In the genomic region with DNA sequence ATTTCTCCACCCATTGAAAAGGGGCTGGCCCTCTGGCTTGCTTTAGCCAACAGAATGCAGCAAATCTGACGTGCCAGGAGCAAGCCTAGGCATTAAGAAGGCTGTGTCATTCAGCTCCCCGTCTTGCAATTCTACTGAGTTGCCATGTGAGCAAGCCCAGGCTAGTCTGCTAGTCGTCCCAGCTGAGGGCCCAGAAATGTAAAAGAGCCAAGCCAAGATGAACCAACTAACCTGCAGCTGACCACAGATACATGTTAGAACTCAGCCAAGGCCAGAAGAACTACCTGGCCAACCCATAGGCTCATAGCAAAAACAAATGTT, we compare ENCODE assay signal across 23 cellular contexts. TPM values are rescaled to one million over a fixed set of nuclear protein-coding genes. Genes with fewer than 3 reads are reported as not detected.
DNase-seq lines count a peak whose midpoint lies in the region; ATAC-seq and TF ChIP-seq lines count a peak whose summit lies in the region.
"Had no signal": no experiment of that assay in that cellular context is flagged by ENCODE, and none has a peak within 500 bp of the region (broad histone marks: within the 10 kb centered on the region; RNA-seq: fewer than 3 reads in every experiment).

No MANE protein-coding gene starts in this region.

- H3K79me2 ChIP-seq in PC-3 (ENCODE audit: low read length) (no peaks in the 10 kb centered on the region), mammary epithelial cell (ENCODE audit: insufficient read depth, low read length) (peaks cover 59% of the 10 kb centered on the region)

- no peaks in the 10 kb centered on the region for H3F3A ChIP-seq in PC-3 (ENCODE audit: low read length, unreplicated experiment)

- ATAC-seq in PC-3 (no peak), left colon (peak; percentile 75), GM19324 (IDR thresholded peaks at IDR 0.05; ENCODE audit: low FRiP score, unreplicated experiment) (no peak)
- ATAC-seq: naive thymus-derived CD4-positive, alpha-beta T cell had no signal

- H3K4me1 ChIP-seq in PC-3 (ENCODE audit: insufficient read depth, low read length) (peaks cover 18% of the 10 kb centered on the region), mammary epithelial cell (ENCODE audit: insufficient read depth, low read length) (peaks cover 34% of the 10 kb centered on the region), suprapubic skin (peaks cover 12% of the 10 kb centered on the region)
- H3K4me1 ChIP-seq: BLaER1 had no signal

- BruUV-seq in PC-3 (replicated peaks; lab: Mats Ljungman, UMichigan), result no TSS peak
- no TSS peak for BruUV-seq in mammary epithelial cell (replicated peaks; lab: Mats Ljungman, UMichigan)

- dilution Hi-C loops in mammary epithelial cell (cut with HindIII; ENCODE audit: low sequenced_read_pairs), result no loop called here

- H3K4me2 ChIP-seq in PC-3 (ENCODE audit: low read length), result 0 out of 2 replicates have a peak overlapping the region, but pooled peaks have one; percentile 48
- peak overlapping the region; percentile 60 for H3K4me2 ChIP-seq in mammary epithelial cell (ENCODE audit: insufficient read depth, low read depth, low read length)
- H3K4me2 ChIP-seq: BLaER1 had no signal

- H2AFZ ChIP-seq in PC-3 (ENCODE audit: low read length), result no peak overlapping the region
- H2AFZ ChIP-seq in mammary epithelial cell (ENCODE audit: low read depth, low read length), result no peak overlapping the region

- no peak overlapping the region for H3K9ac ChIP-seq in PC-3 (ENCODE audit: low read length)
- H3K9ac ChIP-seq in mammary epithelial cell (ENCODE audit: insufficient read depth, low read length), result peak overlapping the region; percentile 54
- H3K9ac ChIP-seq: BLaER1 had no signal

- H3K9me3 ChIP-seq in PC-3 (ENCODE audit: low read length) (no peaks in the 10 kb centered on the region), mammary epithelial cell (replicated peaks; ENCODE audit: insufficient read depth, low read length) (no peaks in the 10 kb centered on the region), suprapubic skin (no peaks in the 10 kb centered on the region)
- H3K9me3 ChIP-seq: vagina had no signal

- no peak for TF ChIP-seq EP300 in suprapubic skin (IDR thresholded peaks at IDR 0.05)

- POLR2A ChIA-PET in PC-3 (lab: Charles Lee; ENCODE audit: unreplicated experiment), result interaction anchor here (0.5 kb wide), 1 partner anchor 56 kb away, joined by 5 read pairs; no protein-coding TSS in a partner anchor

- DNase-seq in PC-3 (no peak), mammary epithelial cell (peak; percentile 100), left colon (peak; percentile 55 to 75), suprapubic skin (ENCODE audit: low spot score in 2 of 2) (no peak), NCI-H69 (lab: John Stamatoyannopoulos, UW) (no peak), KG1 (lab: John Stamatoyannopoulos, UW) (no peak), HUDEP-2 (lab: John Stamatoyannopoulos, UW; ENCODE audit: unreplicated experiment in 76 of 76) (no peak)
- DNase-seq: activated CD4-positive, alpha-beta memory T cell treated with anti-CD3 and anti-CD28 coated beads for 36 hours; DND-41; H7; Kasumi-1; naive thymus-derived CD4-positive, alpha-beta T cell; NCI-H1048; NCI-H187 treated with DMSO at 0.1 percent for 48 hours; NCI-H82; occipital lobe; SHP77 treated with DMSO at 0.1 percent for 48 hours; stimulated activated CD4-positive, alpha-beta T cell treated with anti-CD3 and anti-CD28 coated beads, Interleukin-2, amount 100 ng/mL, for 24 hours; substantia nigra; SW 1271 had no signal

- H3K4me3 ChIP-seq in PC-3 (ENCODE audit: low read length) (no peak overlapping the region), mammary epithelial cell (replicated peaks in 1 of 3; ENCODE audit: insufficient read depth in 1 of 3, low read depth in 2 of 3, low read length in 3 of 3) (no peak overlapping the region), suprapubic skin (no peak overlapping the region)
- H3K4me3 ChIP-seq: BLaER1, vagina had no signal

- intact Hi-C loops in PC-3 (cut with micrococcal nuclease), result no loop called here
- intact Hi-C loops in mammary epithelial cell (cut with micrococcal nuclease), result loop anchor here (1.0 to 5.0 kb wide), 2 partner anchors 30 to 219 kb away; a partner anchor contains a TSS
- intact Hi-C loops in left colon (cut with DNase I, micrococcal nuclease), result no loop called here

- in situ Hi-C loops in mammary epithelial cell (cut with MboI; ENCODE audit: low sequenced_read_pairs in 2 of 2), result no loop called here

- H3K27me3 ChIP-seq in PC-3 (ENCODE audit: low read length) (no peaks in the 10 kb centered on the region), mammary epithelial cell (ENCODE audit: insufficient read depth, low read length) (no peaks in the 10 kb centered on the region), suprapubic skin (no peaks in the 10 kb centered on the region)
- H3K27me3 ChIP-seq: BLaER1, vagina had no signal

- no peak for TF ChIP-seq POLR2A in suprapubic skin (IDR thresholded peaks at IDR 0.05)

- H3K27ac ChIP-seq in PC-3 (ENCODE audit: low read length) (no peak overlapping the region), mammary epithelial cell (ENCODE audit: insufficient read depth, low read depth, low read length) (peak overlapping the region; percentile 97), suprapubic skin (peak overlapping the region; percentile 25)
- H3K27ac ChIP-seq: BLaER1, vagina had no signal

- peaks cover 52% of the 10 kb centered on the region for H3K36me3 ChIP-seq in PC-3 (ENCODE audit: low read depth, low read length)
- peaks cover 27% of the 10 kb centered on the region for H3K36me3 ChIP-seq in mammary epithelial cell (ENCODE audit: insufficient read depth, low read length)
- H3K36me3 ChIP-seq in suprapubic skin, result peaks cover 16% of the 10 kb centered on the region

- no peaks in the 10 kb centered on the region for H3K9me2 ChIP-seq in PC-3 (replicated peaks; ENCODE audit: low read length)

- CTCF ChIA-PET in PC-3 (lab: Charles Lee) (no interaction called here), mammary epithelial cell (lab: Charles Lee; ENCODE audit: low non-redundant PET) (interaction anchor here (0.5 to 2.5 kb wide), 3 partner anchors 13 to 30 kb away, joined by 3 to 15 read pairs (median 6); a partner anchor contains a TSS)

- TF ChIP-seq CTCF in PC-3 (conservative IDR thresholded peaks at IDR 0.05; ENCODE audit: low read depth, low read length) (no peak), mammary epithelial cell (conservative IDR thresholded peaks at IDR 0.05 in 1 of 2, IDR thresholded peaks at IDR 0.05 in 1 of 2; ENCODE audit: extremely low read depth in 1 of 2, insufficient read depth in 1 of 2, low read depth in 1 of 2, low read length in 2 of 2) (no peak), suprapubic skin (IDR thresholded peaks at IDR 0.05) (no peak)

- H4K20me1 ChIP-seq in PC-3 (ENCODE audit: low read length), result no peaks in the 10 kb centered on the region
- no peaks in the 10 kb centered on the region for H4K20me1 ChIP-seq in mammary epithelial cell (ENCODE audit: insufficient read depth, low read length)

- WGBS in mammary epithelial cell (ENCODE audit: low coverage, missing lambda C conversion rate), result 4% methylated on average over 3 of the region's 3 CpGs
- WGBS in suprapubic skin, result 56% methylated on average over 3 of the region's 3 CpGs

RNA-seq across cellular contexts. Expression of a gene that starts 30.1 kb away (rescaled TPM):
- total RNA-seq in PC-3 (2014; rRNA removed), result 16.9 and 18.5 TPM in 2 replicates
- total RNA-seq in mammary epithelial cell, result 100 to 1,000 TPM in 1 of 2 donors, 10 to 100 TPM in 1; 55.3 to 105 TPM
- polyA plus RNA-seq in mammary epithelial cell, result 65.3 TPM
- polyA minus RNA-seq in mammary epithelial cell, result 108 TPM
- 10 to 100 TPM; 73.2 to 80.1 TPM for total RNA-seq in left colon
- 10 to 100 TPM; 22.1 to 36.0 (median 30.3) TPM for total RNA-seq in suprapubic skin

Comparison
In these comparisons a context has a peak if more than half of its experiments do, and no peak if none do; other contexts are left out.
1. DNase-seq: peak in mammary epithelial cell (single experiment) and left colon (2 of 2); none in PC-3 (single experiment), suprapubic skin (0 of 2), NCI-H69 (single experiment), KG1 (single experiment) and HUDEP-2 (0 of 76).